In the genomic region with DNA sequence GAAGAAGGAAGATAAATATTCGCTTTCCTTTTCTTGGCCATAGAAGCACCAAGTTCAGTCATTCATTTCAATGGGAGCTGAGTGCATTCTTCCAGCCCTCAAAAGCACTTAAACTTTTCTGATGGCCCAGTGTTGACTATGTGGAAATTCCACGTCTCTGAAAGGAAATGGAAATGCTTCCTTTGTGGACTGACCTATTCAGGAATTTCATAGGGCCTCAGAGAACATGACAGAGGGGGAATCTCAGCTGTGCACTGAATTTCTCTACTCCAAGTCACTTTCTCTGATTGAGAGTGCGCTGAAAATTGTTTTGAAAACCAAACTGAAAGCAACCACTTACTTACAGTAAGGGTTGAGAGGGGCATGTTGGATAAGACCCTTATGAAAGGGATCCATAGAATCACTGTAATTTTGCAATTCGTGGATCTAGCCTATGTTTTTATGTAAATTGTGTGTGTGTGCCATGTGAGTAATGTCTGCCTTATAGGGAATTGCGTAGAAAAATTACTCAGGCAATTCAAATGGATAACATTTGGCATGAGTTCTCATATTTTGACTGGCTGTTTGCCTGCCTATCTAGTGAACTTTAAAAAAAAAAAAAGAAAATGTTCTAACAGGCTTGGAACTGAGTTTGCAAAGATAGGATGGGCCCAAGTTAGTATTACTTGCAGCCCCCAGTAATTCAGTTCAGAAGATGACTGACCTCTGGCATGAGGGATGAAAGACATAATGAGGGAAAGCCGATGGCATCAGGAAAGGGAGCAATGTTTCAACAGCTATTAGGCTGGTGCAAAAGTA, we compare ENCODE assay signal across 18 cellular contexts.
DNase-seq lines count a peak whose midpoint lies in the region; FAIRE-seq and TF ChIP-seq lines count a peak whose summit lies in the region.
"Had no signal": no experiment of that assay in that cellular context is flagged by ENCODE, and none has a peak within 500 bp of the region (broad histone marks: within the 10 kb centered on the region; RNA-seq: fewer than 3 reads in every experiment).

No MANE protein-coding gene starts in this region.

- H3K9me3 ChIP-seq in H1 (ENCODE audit: insufficient read depth in 2 of 2, low read depth in 1 of 2, low read length in 1 of 2) (no peaks in the 10 kb centered on the region), thyroid gland (no peaks in the 10 kb centered on the region)
- H3K9me3 ChIP-seq: stomach had no signal

- H2BK5ac ChIP-seq in H1 (ENCODE audit: low read depth, low read length), result no peak overlapping the region

- H3K18ac ChIP-seq in H1 (ENCODE audit: extremely low read depth, low read length), result no peak overlapping the region

- WGBS in H1 (ENCODE audit: extremely low coverage in 1 of 2, insufficient coverage in 1 of 2, insufficient read length in 1 of 2, insufficient replicate concordance in 2 of 2, low coverage in 1 of 2, low lambda C conversion rate in 2 of 2, missing lambda C conversion rate in 1 of 2), 2 experiments, result 78% methylated on average over 6 of the region's 6 CpGs; no CpG with 5 or more reads in 1 of the 2 experiments
- WGBS in thyroid gland, 2 donors, result 22 to 24% methylated on average over 6 of the region's 6 CpGs

- no peak overlapping the region for H3K27ac Mint-ChIP-seq in glutamatergic neuron (ENCODE audit: unreplicated experiment)
- H3K27ac Mint-ChIP-seq: activated B cell treated with CpG ODN at 0.5 μM for 24 hours had no signal

- CTCF ChIA-PET in H1 (lab: Charles Lee; ENCODE audit: partially characterized antibody), result interaction anchor here (1.2 kb wide), 1 partner anchor 316 kb away, joined by 3 read pairs; no protein-coding TSS in a partner anchor

- POLR2A ChIA-PET in H1 (lab: Charles Lee; ENCODE audit: partially characterized antibody), result no interaction called here

- H3K4me3 ChIP-seq in H1 (ENCODE audit: extremely low read depth in 1 of 4, insufficient read depth in 2 of 4, low read depth in 3 of 4, low read length in 4 of 4), result no peak overlapping the region
- no peak overlapping the region for H3K4me3 ChIP-seq in thyroid gland (replicated peaks in 1 of 3)
- H3K4me3 ChIP-seq: stomach had no signal

- H3K36me3 ChIP-seq in H1 (ENCODE audit: control insufficient read depth in 2 of 4, insufficient read depth in 4 of 4, low read length in 3 of 4) (no peaks in the 10 kb centered on the region), thyroid gland (no peaks in the 10 kb centered on the region)
- H3K36me3 ChIP-seq: stomach had no signal

- no peak overlapping the region for H3K9ac ChIP-seq in H1 (replicated peaks in 1 of 4; ENCODE audit: extremely low read depth in 1 of 4, low read depth in 3 of 4, low read length in 3 of 4)

- no peaks in the 10 kb centered on the region for H3K79me2 ChIP-seq in H1 (ENCODE audit: control insufficient read depth in 1 of 2, insufficient read depth in 2 of 2, low read length in 2 of 2)

- H2BK15ac ChIP-seq in H1 (ENCODE audit: low read length), result no peak overlapping the region; the same call in 1 of the 2 replicates

- FAIRE-seq in H1 (lab: Jason Lieb, UNC), result no peak
- FAIRE-seq: endometrium, kidney had no signal

- H4K5ac ChIP-seq in H1 (ENCODE audit: insufficient read length, low read depth, low read length), result no peak overlapping the region

- TF ChIP-seq POLR2A in H1 (IDR thresholded peaks at IDR 0.05; ENCODE audit: control extremely low read depth in 1 of 2, low read depth in 2 of 2, low read length in 2 of 2) (no peak), thyroid gland (IDR thresholded peaks at IDR 0.05) (no peak)

- H3K79me1 ChIP-seq in H1 (ENCODE audit: low read depth, low read length), result no peaks in the 10 kb centered on the region

- H2BK120ac ChIP-seq in H1 (replicated peaks; ENCODE audit: low read depth, low read length), result no peak overlapping the region

- no peak overlapping the region for H3K23ac ChIP-seq in H1 (ENCODE audit: insufficient read length)

- H4K91ac ChIP-seq in H1 (replicated peaks; ENCODE audit: insufficient read length, low read length), result no peak overlapping the region

- no peak overlapping the region for H3K14ac ChIP-seq in H1 (ENCODE audit: insufficient read length)

- no peak overlapping the region for H3K4me2 ChIP-seq in H1 (ENCODE audit: insufficient read depth in 1 of 2, low read depth in 2 of 2, low read length in 2 of 2)

- no peaks in the 10 kb centered on the region for H3K23me2 ChIP-seq in H1 (ENCODE audit: low read depth, low read length)

- H3K4ac ChIP-seq in H1 (replicated peaks; ENCODE audit: insufficient read length, low read depth, low read length), result no peak overlapping the region

- no peak overlapping the region for H2BK20ac ChIP-seq in H1 (ENCODE audit: low read length)

- no peak for TF ChIP-seq EP300 in H1 (IDR thresholded peaks at IDR 0.05; ENCODE audit: borderline replicate concordance in 1 of 2, low read depth in 2 of 2, low read length in 2 of 2)

- no peak overlapping the region for H3K27ac ChIP-seq in H1 (ENCODE audit: low read depth, low read length)
- H3K27ac ChIP-seq in thyroid gland, result peak overlapping the region; percentile 82 to 89 (median 85)
- H3K27ac ChIP-seq: C4-2B, stomach had no signal

- H3K27me3 ChIP-seq in H1 (replicated peaks in 1 of 4; ENCODE audit: control insufficient read depth in 3 of 4, extremely low read depth in 1 of 4, insufficient read depth in 3 of 4, low read length in 3 of 4) (no peaks in the 10 kb centered on the region), thyroid gland (no peaks in the 10 kb centered on the region)
- H3K27me3 ChIP-seq: stomach had no signal

- no peak overlapping the region for H4K8ac ChIP-seq in H1 (ENCODE audit: extremely low read depth, insufficient read depth, low read length)

- H3K4me1 ChIP-seq in H1 (replicated peaks in 1 of 4; ENCODE audit: control insufficient read depth in 3 of 4, insufficient read depth in 4 of 4, low read length in 3 of 4), result peaks cover 0 to 3% (median under 1%) of the 10 kb centered on the region in 4 experiments; a peak in 3 of 7 replicates
- peaks cover 52 to 58% of the 10 kb centered on the region in 2 donors for H3K4me1 ChIP-seq in thyroid gland

- DNase-seq in amniotic stem cell (lab: John Stamatoyannopoulos, UW), result peak; percentile 14
- DNase-seq in H1 (ENCODE audit: low read depth in 1 of 2, low spot score in 2 of 2), result no peak
- DNase-seq in iris pigment epithelial cell (ENCODE audit: low read depth), result peak; percentile 56
- DNase-seq in thyroid gland, result peak; percentile 32 to 37
- DNase-seq in superior temporal gyrus (ENCODE audit: extremely low spot score), result no peak
- DNase-seq in glutamatergic neuron, result no peak
- no peak for DNase-seq in GM03348 (ENCODE audit: low spot score)
- DNase-seq: activated B cell treated with CpG ODN at 0.5 μM for 24 hours; activated gamma-delta T cell treated with Interleukin-2 at 50 U/mL for 16 hours; DMS79; kidney; NCI-H1436 treated with DMSO at 0.1 percent for 48 hours; NCI-H226; posterior cingulate gyrus; stimulated activated CD4-positive, alpha-beta T cell treated with anti-CD3 and anti-CD28 coated beads, Interleukin-15, amount 100 ng/mL, for 24 hours; stomach had no signal

- TF ChIP-seq RAD21 in H1 (IDR thresholded peaks at IDR 0.05 in 1 of 2, conservative IDR thresholded peaks at IDR 0.05 in 1 of 2; ENCODE audit: low read depth in 2 of 2, low read length in 2 of 2), result no peak

- no peak overlapping the region for H2BK12ac ChIP-seq in H1 (ENCODE audit: low read depth, low read length)

- no peaks in the 10 kb centered on the region for H3K27me3 Mint-ChIP-seq in glutamatergic neuron (ENCODE audit: unreplicated experiment)
- H3K27me3 Mint-ChIP-seq: activated B cell treated with CpG ODN at 0.5 μM for 24 hours had no signal

- TF ChIP-seq CTCF in H1 (IDR thresholded peaks at IDR 0.05; ENCODE audit: control extremely low read depth in 1 of 3, insufficient read depth in 1 of 3, low read depth in 1 of 3, low read length in 3 of 3) (no peak), thyroid gland (IDR thresholded peaks at IDR 0.05) (no peak), glutamatergic neuron (IDR thresholded peaks at IDR 0.05; ENCODE audit: partially characterized antibody, unreplicated experiment) (no peak)

- no peaks in the 10 kb centered on the region for H3K36me3 Mint-ChIP-seq in glutamatergic neuron (ENCODE audit: unreplicated experiment)

- H3K9me3 Mint-ChIP-seq in glutamatergic neuron (ENCODE audit: unreplicated experiment), result peaks cover 2% of the 10 kb centered on the region
- H3K9me3 Mint-ChIP-seq: activated B cell treated with CpG ODN at 0.5 μM for 24 hours had no signal

- H2AK5ac ChIP-seq in H1 (ENCODE audit: low read depth, low read length), result no peak overlapping the region

- no peak overlapping the region for H2AFZ ChIP-seq in H1 (ENCODE audit: low read length)

- H3K4me3 Mint-ChIP-seq in glutamatergic neuron (ENCODE audit: unreplicated experiment), result no peak overlapping the region
- H3K4me3 Mint-ChIP-seq: activated B cell treated with CpG ODN at 0.5 μM for 24 hours had no signal

- no peaks in the 10 kb centered on the region for H4K20me1 ChIP-seq in H1 (replicated peaks in 1 of 2; ENCODE audit: control insufficient read depth in 1 of 2, insufficient read depth in 2 of 2, low read length in 2 of 2)

- intact Hi-C loops in thyroid gland (cut with DNase I), result no loop called here

- H3K4me1 Mint-ChIP-seq in glutamatergic neuron (ENCODE audit: low read depth, unreplicated experiment), result peaks cover 16% of the 10 kb centered on the region
- H3K4me1 Mint-ChIP-seq: activated B cell treated with CpG ODN at 0.5 μM for 24 hours had no signal

- H3K56ac ChIP-seq in H1 (replicated peaks; ENCODE audit: insufficient read length, low read depth, low read length), result no peak overlapping the region

TF ChIP-seq in H1, 55 proteins besides CTCF, POLR2A, EP300 and RAD21:
- TF ChIP-seq TEAD4 (IDR thresholded peaks at IDR 0.05; ENCODE audit: low read depth, low read length), result 0 out of 2 replicates have a peak, but pooled peaks have one; percentile 13
- no peak for TF ChIP-seq EGR1 (IDR thresholded peaks at IDR 0.05; ENCODE audit: borderline replicate concordance, low read depth, low read length)
- no peak for TF ChIP-seq RNF2 (IDR thresholded peaks at IDR 0.05; ENCODE audit: borderline replicate concordance, low read depth, low read length, missing control alignments, poor library complexity, severe bottlenecking)

Comparison
In these comparisons a context has a peak if more than half of its experiments do, and no peak if none do; other contexts are left out.
1. DNase-seq: peak in amniotic stem cell (single experiment), iris pigment epithelial cell (single experiment) and thyroid gland (2 of 2); none in H1 (0 of 2), superior temporal gyrus (single experiment), glutamatergic neuron (single experiment) and GM03348 (single experiment).